Comparison of ENCODE assay signal across 8 cellular contexts in genomic region chr5:109656829-109657228, GRCh38. TPM values are rescaled to one million over a fixed set of nuclear protein-coding genes. Genes with fewer than 3 reads are reported as not detected.
A peak's percentile ranks its signal among the peaks of the same experiment; 100 is the strongest.
DNase-seq lines count a peak whose midpoint lies in the region; ATAC-seq and TF ChIP-seq lines count a peak whose summit lies in the region.

No MANE protein-coding gene starts in this region.

- H3K9ac ChIP-seq in IMR-90 (ENCODE audit: low read depth, low read length) (no peak overlapping the region), parathyroid adenoma (no peak overlapping the region)

- CTCF ChIA-PET in AG04449 (lab: Yijun Ruan, JAX) = interaction anchor here (0.7 kb wide), 1 partner anchor 34 kb away, joined by 3 read pairs; no protein-coding TSS in a partner anchor
- CTCF ChIA-PET in IMR-90 (lab: Yijun Ruan, JAX) = interaction anchor here (0.8 kb wide), 1 partner anchor 498 kb away, joined by 4 read pairs; no protein-coding TSS in a partner anchor

- no peaks in the 10 kb centered on the region for H3K79me2 ChIP-seq in parathyroid adenoma

- no peak overlapping the region for H2AK9ac ChIP-seq in IMR-90 (replicated peaks; ENCODE audit: low read depth, low read length, poor library complexity)

- H3K27me3 ChIP-seq in IMR-90 (ENCODE audit: control insufficient read depth, insufficient read depth, low read length) (no peaks in the 10 kb centered on the region), esophagus squamous epithelium (no peaks in the 10 kb centered on the region), parathyroid adenoma (ENCODE audit: control insufficient read depth, insufficient read depth, low read length) (no peaks in the 10 kb centered on the region)

- H2BK120ac ChIP-seq in IMR-90 (ENCODE audit: low read depth, low read length) = no peak overlapping the region

- DNase-seq in AG04449 (ENCODE audit: low read depth, low spot score) = peak; percentile 84
- peak; percentile 29 for DNase-seq in IMR-90
- peak; percentile 7 to 16 for DNase-seq in activated CD4-positive, alpha-beta T cell treated with anti-CD3 and anti-CD28 coated beads, Interleukin-2, amount 50 U/mL, for 4 hours
- DNase-seq in esophagus squamous epithelium (lab: John Stamatoyannopoulos, UW) = peak; percentile 1
- no peak for DNase-seq in NCI-H526 (lab: John Stamatoyannopoulos, UW)
- no peak for DNase-seq in iPS-NIHi7 (ENCODE audit: extremely low spot score)
- no peak for DNase-seq in midbrain (lab: John Stamatoyannopoulos, UW)

- no peak overlapping the region for H2BK20ac ChIP-seq in IMR-90 (ENCODE audit: low read depth, low read length)

- POLR2A ChIA-PET in AG04449 (lab: Yijun Ruan, JAX) (interaction anchor here (0.8 kb wide), 1 partner anchor 33 kb away, joined by 4 read pairs; the partner anchor contains the start of gene MAN2A1), IMR-90 (lab: Charles Lee; ENCODE audit: unreplicated experiment) (no interaction called here)

- WGBS in IMR-90 (ENCODE audit: extremely low coverage in 2 of 2, insufficient read length in 1 of 2), 2 experiments = 71% methylated on average over 1 of the region's 4 CpGs; no CpG with 5 or more reads in 1 of the 2 experiments
- WGBS in esophagus squamous epithelium, 2 donors = 36 to 59% methylated on average over 4 of the region's 4 CpGs

- H3K56ac ChIP-seq in IMR-90 (ENCODE audit: extremely low read depth, insufficient read depth, low read length) = no peak overlapping the region

- H4K5ac ChIP-seq in IMR-90 (ENCODE audit: low read depth, low read length) = no peak overlapping the region

- H3K18ac ChIP-seq in IMR-90 (ENCODE audit: low read depth, low read length) = no peak overlapping the region

- H4K91ac ChIP-seq in IMR-90 (ENCODE audit: insufficient read depth, low read depth, low read length) = no peak overlapping the region

- TF ChIP-seq RAD21 in IMR-90 (IDR thresholded peaks at IDR 0.05; ENCODE audit: low read length) = no peak

- H2AK5ac ChIP-seq in IMR-90 (ENCODE audit: low read depth, low read length) = no peak overlapping the region

- in situ Hi-C loops in IMR-90 (cut with MboI; ENCODE audit: low sequenced_read_pairs) = no loop called here

- H3K4me2 ChIP-seq in IMR-90 (ENCODE audit: low read depth, low read length) (no peak overlapping the region), parathyroid adenoma (ENCODE audit: low read length) (no peak overlapping the region)

- H3K4me3 ChIP-seq in AG04449 (ENCODE audit: low read depth, low read length) (no peak overlapping the region), IMR-90 (ENCODE audit: insufficient read depth, low read depth, low read length) (no peak overlapping the region), esophagus squamous epithelium (no peak overlapping the region), parathyroid adenoma (ENCODE audit: low read depth, low read length) (no peak overlapping the region)

- H2AFZ ChIP-seq in IMR-90 (replicated peaks; ENCODE audit: low read length, poor library complexity) = no peak overlapping the region
- H2AFZ ChIP-seq in parathyroid adenoma = peak overlapping the region; percentile 74

- H3K14ac ChIP-seq in IMR-90 (replicated peaks; ENCODE audit: low read depth, low read length) = no peak overlapping the region

- H2BK15ac ChIP-seq in IMR-90 (ENCODE audit: low read depth, low read length) = no peak overlapping the region

- H2BK5ac ChIP-seq in IMR-90 (ENCODE audit: low read depth, low read length, poor library complexity, severe bottlenecking) = no peak overlapping the region

- H3K4ac ChIP-seq in IMR-90 (ENCODE audit: low read depth, low read length) = no peak overlapping the region

- dilution Hi-C loops in IMR-90 (cut with HindIII; ENCODE audit: low sequenced_read_pairs, unreplicated experiment) = no loop called here

- no peaks in the 10 kb centered on the region for H3K79me1 ChIP-seq in IMR-90 (ENCODE audit: low read depth in 1 of 2, low read length in 2 of 2)

- ATAC-seq in IMR-90 (ENCODE audit: low read depth) = no peak

- no peak overlapping the region for H3K23ac ChIP-seq in IMR-90 (ENCODE audit: low read depth, low read length)

- H3K4me1 ChIP-seq in IMR-90 (ENCODE audit: control insufficient read depth, insufficient read depth, low read length) = no peaks in the 10 kb centered on the region
- no peaks in the 10 kb centered on the region for H3K4me1 ChIP-seq in esophagus squamous epithelium
- H3K4me1 ChIP-seq in parathyroid adenoma = peaks cover 16% of the 10 kb centered on the region

- no peak overlapping the region for H3K27ac ChIP-seq in IMR-90 (ENCODE audit: insufficient read depth, low read length)
- no peak overlapping the region for H3K27ac ChIP-seq in esophagus squamous epithelium
- no peak overlapping the region for H3K27ac ChIP-seq in parathyroid adenoma

- no peak for TF ChIP-seq POLR2A in IMR-90 (IDR thresholded peaks at IDR 0.05; ENCODE audit: low read depth, low read length)
- no peak for TF ChIP-seq POLR2A in esophagus squamous epithelium (IDR thresholded peaks at IDR 0.05)

- H3K9me3 ChIP-seq in IMR-90 (ENCODE audit: control insufficient read depth, insufficient read depth, low read length) = no peaks in the 10 kb centered on the region
- H3K9me3 ChIP-seq in esophagus squamous epithelium = no peaks in the 10 kb centered on the region
- no peaks in the 10 kb centered on the region for H3K9me3 ChIP-seq in parathyroid adenoma (ENCODE audit: control insufficient read depth, low read length)

- H4K8ac ChIP-seq in IMR-90 (ENCODE audit: low read depth in 2 of 2, low read length in 2 of 2) = no peak overlapping the region

- intact Hi-C loops in IMR-90 (cut with micrococcal nuclease) (loop anchor here (10.0 kb wide), 1 partner anchor 838 kb away; no protein-coding TSS in a partner anchor), esophagus squamous epithelium (cut with DNase I) (no loop called here)

- no TSS peak for BruUV-seq in IMR-90 (replicated peaks; lab: Mats Ljungman, UMichigan)

- no peaks in the 10 kb centered on the region for H3K36me3 ChIP-seq in IMR-90 (ENCODE audit: control insufficient read depth, insufficient read depth, low read length)
- no peaks in the 10 kb centered on the region for H3K36me3 ChIP-seq in esophagus squamous epithelium
- no peaks in the 10 kb centered on the region for H3K36me3 ChIP-seq in parathyroid adenoma (ENCODE audit: control insufficient read depth, insufficient read depth, low read length)

- H3K9me1 ChIP-seq in IMR-90 (ENCODE audit: insufficient read depth, low read length) = no peaks in the 10 kb centered on the region; the same call in 1 of the 2 replicates

- H4K20me1 ChIP-seq in IMR-90 (ENCODE audit: insufficient read depth, low read length) = no peaks in the 10 kb centered on the region

- TF ChIP-seq CTCF in AG04449 (IDR thresholded peaks at IDR 0.05; ENCODE audit: insufficient read depth, low read length, missing control alignments) = no peak
- no peak for TF ChIP-seq CTCF in IMR-90 (conservative IDR thresholded peaks at IDR 0.05; ENCODE audit: low read depth, low read length)
- TF ChIP-seq CTCF in esophagus squamous epithelium (IDR thresholded peaks at IDR 0.05) = no peak
- TF ChIP-seq CTCF in parathyroid adenoma (IDR thresholded peaks at IDR 0.05) = no peak

TF ChIP-seq in IMR-90, 13 proteins besides CTCF, POLR2A, EP300 and RAD21:
- TF ChIP-seq FOS (IDR thresholded peaks at IDR 0.05; ENCODE audit: low read depth, low read length) = no peak
TF ChIP-seq in IMR-90: peak in this region for 0.

RNA-seq across cellular contexts. Expression of gene MAN2A1, which starts 32.9 kb away (rescaled TPM):
- total RNA-seq in IMR-90 (2012; rRNA removed) (29.6 and 46.4 TPM in 2 replicates), esophagus squamous epithelium (10 to 100 TPM; 27.4 to 40.1 (median 37.4) TPM)
- polyA plus RNA-seq in IMR-90 (2012; rRNA removed) = 14.1 and 16.4 TPM in 2 replicates
- 3.6 and 6.5 TPM in 2 replicates for polyA plus RNA-seq in IMR-90 (2012; cell fraction: cytosol; rRNA removed)
- 2.6 and 17.5 TPM in 2 replicates for polyA plus RNA-seq in IMR-90 (2012; cell fraction: nucleus; rRNA removed; ENCODE audit: low replicate concordance)

Comparison
In these comparisons a context has a peak if more than half of its experiments do, and no peak if none do; other contexts are left out.
1. DNase-seq: peak in AG04449 (single experiment), IMR-90 (single experiment), activated CD4-positive, alpha-beta T cell treated with anti-CD3 and anti-CD28 coated beads, Interleukin-2, amount 50 U/mL, for 4 hours (2 of 2) and esophagus squamous epithelium (single experiment); none in NCI-H526 (0 of 2), iPS-NIHi7 (single experiment) and midbrain (single experiment).